ENCODE assay signal across 13 cellular contexts in genomic region chr6:17486680-17487079, GRCh38.
"Had no signal": no experiment of that assay in that cellular context is flagged by ENCODE, and none has a peak within 500 bp of the region (broad histone marks: within the 10 kb centered on the region; RNA-seq: fewer than 3 reads in every experiment).

No MANE protein-coding gene starts in this region.

- H3K9me3 ChIP-seq: neutrophil had no signal

- H3K36me3 ChIP-seq: neutrophil had no signal

- H3K9me3 Mint-ChIP-seq: naive thymus-derived CD4-positive, alpha-beta T cell had no signal

- H3K27ac ChIP-seq: coronary artery, dorsolateral prefrontal cortex, neutrophil had no signal

- H3K4me3 Mint-ChIP-seq: immature natural killer cell; naive thymus-derived CD4-positive, alpha-beta T cell; nephron progenitor cell had no signal

- DNase-seq: dorsolateral prefrontal cortex; effector CD8-positive, alpha-beta T cell; immature natural killer cell; naive thymus-derived CD4-positive, alpha-beta T cell; nephron progenitor cell; small intestine; stimulated activated CD4-positive, alpha-beta T cell treated with anti-CD3 and anti-CD28 coated beads, Interleukin-12 subunit alpha, Interleukin-12 subunit beta, amount 100 ng/mL, for 4 hours; stimulated activated CD4-positive, alpha-beta T cell treated with anti-CD3 and anti-CD28 coated beads, Interleukin-2, amount 100 ng/mL, for 48 hours; stimulated activated naive CD4-positive, alpha-beta T cell treated with Interleukin-2 at 50 U/mL for 16 hours; trophoblast cell had no signal

- H3K36me3 Mint-ChIP-seq: immature natural killer cell; naive thymus-derived CD4-positive, alpha-beta T cell had no signal

- ATAC-seq: esophagus mucosa; naive thymus-derived CD4-positive, alpha-beta T cell had no signal

- H3K27me3 ChIP-seq: dorsolateral prefrontal cortex had no signal

- H3K4me3 ChIP-seq: coronary artery, dorsolateral prefrontal cortex had no signal

- H3K27ac Mint-ChIP-seq: immature natural killer cell; naive thymus-derived CD4-positive, alpha-beta T cell had no signal
